In genomic region chr2:186437719-186438118, GRCh38 we compare ENCODE assay signal across 15 cellular contexts. TPM values are rescaled to one million over a fixed set of nuclear protein-coding genes. Genes with fewer than 3 reads are reported as not detected.
DNase-seq lines count a peak whose midpoint lies in the region; ATAC-seq, FAIRE-seq and TF ChIP-seq lines count a peak whose summit lies in the region.
"Had no signal": no experiment of that assay in that cellular context is flagged by ENCODE, and none has a peak within 500 bp of the region (broad histone marks: within the 10 kb centered on the region; RNA-seq: fewer than 3 reads in every experiment).

No MANE protein-coding gene starts in this region.

- RAD21 ChIA-PET in GM12878 (lab: Charles Lee; ENCODE audit: unreplicated experiment) = no interaction called here

- CTCF ChIA-PET in GM12878 (lab: Yijun Ruan, JAX) = no interaction called here

- H3K9me3 ChIP-seq in GM12878 (replicated peaks; ENCODE audit: control insufficient read depth, insufficient read depth, low read length) = peaks cover 2% of the 10 kb centered on the region; the same call in 1 of the 3 replicates
- no peaks in the 10 kb centered on the region for H3K9me3 ChIP-seq in tibial nerve

- no peak overlapping the region for H3K9ac ChIP-seq in GM12878 (ENCODE audit: control insufficient read depth, insufficient read depth, low read length)
- H3K9ac ChIP-seq: BLaER1 had no signal

- no peaks in the 10 kb centered on the region for H3K27me3 ChIP-seq in GM12878 (replicated peaks in 1 of 2; ENCODE audit: control insufficient read depth in 2 of 2, insufficient read depth in 2 of 2, low read length in 1 of 2)
- no peaks in the 10 kb centered on the region for H3K27me3 ChIP-seq in tibial nerve
- H3K27me3 ChIP-seq: BLaER1 had no signal

- DNase-seq in DMS53 (lab: John Stamatoyannopoulos, UW) (peak; percentile 42), DMS53 treated with DMSO at 0.1 percent for 48 hours (lab: John Stamatoyannopoulos, UW; ENCODE audit: unreplicated experiment) (no peak), GM12878 (ENCODE audit: low read depth, low spot score) (no peak), DMS 273 (lab: John Stamatoyannopoulos, UW; ENCODE audit: unreplicated experiment) (no peak), tibial nerve (ENCODE audit: low spot score in 2 of 2) (no peak)
- DNase-seq: CD4-positive, alpha-beta memory T cell; H9 had no signal

- no peak overlapping the region for H2AFZ ChIP-seq in GM12878 (ENCODE audit: control insufficient read depth, low read depth, low read length)

- BruUV-seq in GM12878 (replicated peaks; lab: Mats Ljungman, UMichigan) = no TSS peak

- in situ Hi-C loops in GM12878 (cut with MboI) = no loop called here

- no peak overlapping the region for H3K4me3 ChIP-seq in GM12878
- H3K4me3 ChIP-seq in tibial nerve = no peak overlapping the region
- H3K4me3 ChIP-seq: BLaER1 had no signal

- H3K27ac ChIP-seq in GM12878 (ENCODE audit: control insufficient read depth, insufficient read depth) = no peak overlapping the region
- no peak overlapping the region for H3K27ac ChIP-seq in tibial nerve
- H3K27ac ChIP-seq: 22Rv1, BLaER1 had no signal

- TF ChIP-seq CTCF in GM12878 (IDR thresholded peaks at IDR 0.05 in 2 of 3, conservative IDR thresholded peaks at IDR 0.05 in 1 of 3; ENCODE audit: control insufficient read depth in 2 of 3, extremely low read depth in 1 of 3, insufficient read depth in 1 of 3, low read depth in 3 of 3, low read length in 3 of 3) (no peak), tibial nerve (IDR thresholded peaks at IDR 0.05) (no peak)

- H3K4me1 ChIP-seq in GM12878 (ENCODE audit: control insufficient read depth, insufficient read depth, low read length) (no peaks in the 10 kb centered on the region), tibial nerve (no peaks in the 10 kb centered on the region)
- H3K4me1 ChIP-seq: BLaER1 had no signal

- no peak overlapping the region for H3K4me2 ChIP-seq in GM12878 (ENCODE audit: control insufficient read depth, insufficient read depth)
- H3K4me2 ChIP-seq: BLaER1 had no signal

- no peaks in the 10 kb centered on the region for H3K79me2 ChIP-seq in GM12878 (ENCODE audit: control insufficient read depth, insufficient read depth, low read length)

- peaks cover 0 to 1% of the 10 kb centered on the region in 2 experiments; a peak in 1 of 4 replicates for H3K36me3 ChIP-seq in GM12878 (ENCODE audit: control insufficient read depth in 2 of 2, insufficient read depth in 2 of 2, low read length in 1 of 2)
- peaks cover 0 to 45% (median 3%) of the 10 kb centered on the region in 3 donors for H3K36me3 ChIP-seq in tibial nerve

- POLR2A ChIA-PET in GM12878 (lab: Charles Lee) = no interaction called here

- TF ChIP-seq EP300 in GM12878 (IDR thresholded peaks at IDR 0.05; ENCODE audit: borderline replicate concordance in 1 of 2, control insufficient read depth in 1 of 2, low read depth in 2 of 2, low read length in 2 of 2) (no peak), tibial nerve (IDR thresholded peaks at IDR 0.05) (no peak)

- FAIRE-seq in GM12878 (lab: Jason Lieb, UNC) = no peak
- FAIRE-seq: G401.6, GM12892, H1, HTR-8/SVneo had no signal

- 94% methylated on average over 6 of the region's 6 CpGs for WGBS in GM12878 (ENCODE audit: insufficient coverage, insufficient replicate concordance, low lambda C conversion rate, missing lambda C conversion rate)
- WGBS in tibial nerve, 2 donors = 88 to 95% methylated on average over 6 of the region's 6 CpGs

- TF ChIP-seq POLR2A in GM12878 (IDR thresholded peaks at IDR 0.05; ENCODE audit: low read depth, low read length) (no peak), tibial nerve (IDR thresholded peaks at IDR 0.05) (no peak)

- no peak for ATAC-seq in GM12878
- ATAC-seq in esophagus mucosa = peak; percentile 65
- ATAC-seq in GM21515 (IDR thresholded peaks at IDR 0.05; ENCODE audit: unreplicated experiment) = no peak

- no peaks in the 10 kb centered on the region for H4K20me1 ChIP-seq in GM12878 (ENCODE audit: control insufficient read depth, insufficient read depth)
- H4K20me1 ChIP-seq: BLaER1 had no signal

- SMC1A ChIA-PET in GM12878 (lab: Charles Lee; ENCODE audit: uncharacterized antibody, unreplicated experiment) = no interaction called here

- no peak for TF ChIP-seq RAD21 in GM12878 (IDR thresholded peaks at IDR 0.05; ENCODE audit: insufficient read depth, low read depth, low read length)

- intact Hi-C loops in GM12878 (cut with micrococcal nuclease; ENCODE audit: unreplicated experiment) = no loop called here

TF ChIP-seq in GM12878, 131 proteins besides CTCF, POLR2A, EP300 and RAD21:
- TF ChIP-seq BMI1 (IDR thresholded peaks at IDR 0.05; ENCODE audit: borderline replicate concordance) (no peak), CEBPZ (IDR thresholded peaks at IDR 0.05; ENCODE audit: low read depth, low read length) (peak; percentile 40; the same call in 1 of the 2 replicates)

RNA-seq across cellular contexts. Expression of gene ZC3H15, which starts 48.3 kb away (rescaled TPM):
- total RNA-seq in GM12878 (2013; cell fraction: nucleolus; rRNA removed) = 77.2 and 90.4 TPM in 2 replicates
- 51.5 and 58.4 TPM in 2 replicates for total RNA-seq in GM12878 (2014; rRNA removed)
- total RNA-seq in GM12878 (2014; rRNA removed; fragmentation: Illumina TruSeq; extraction: Trizol) = 122 and 123 TPM in 2 replicates
- 71.3 and 72.4 TPM in 2 replicates for total RNA-seq in GM12878 (2021)
- polyA plus RNA-seq in GM12878 (2011; ENCODE audit: low read depth) = 58.5 TPM
- 128 and 193 TPM in 2 replicates for polyA plus RNA-seq in GM12878 (2011; rRNA removed)
- 37.1 and 45.1 TPM in 2 replicates for polyA plus RNA-seq in GM12878 (2011; cell fraction: cytosol; rRNA removed)
- 61.2 and 70.1 TPM in 2 replicates for polyA plus RNA-seq in GM12878 (2011; cell fraction: nucleus; rRNA removed)
- polyA plus RNA-seq in GM12878 (2012) = 66.6 and 76.4 TPM in 2 replicates
- polyA plus RNA-seq in GM12878 (2014; fragmentation: Illumina TruSeq; extraction: Trizol) = 152 and 199 TPM in 2 replicates
- polyA plus RNA-seq in GM12878 (2014; fragmentation: Nextera tagmentation; extraction: Ambion mirVana) = 100 to 1,000 TPM; 115 to 122 TPM
- polyA plus RNA-seq in GM12878 (2014; rRNA removed) = 62.2 and 74.5 TPM in 2 replicates
- 100 to 1,000 TPM; 131 TPM for polyA plus RNA-seq in GM12878 (2016; fragmentation: Nextera tagmentation; extraction: Ambion mirVana)
- polyA minus RNA-seq in GM12878 (2011; rRNA and poly(A)+ RNA removed) = 44.8 and 74.0 TPM in 2 replicates
- 37.6 and 38.5 TPM in 2 replicates for polyA minus RNA-seq in GM12878 (2011; cell fraction: cytosol; rRNA and poly(A)+ RNA removed)
- 20.3 and 34.5 TPM in 2 replicates for polyA minus RNA-seq in GM12878 (2011; cell fraction: nucleus; rRNA and poly(A)+ RNA removed)
- 37.2 TPM for total RNA-seq in esophagus mucosa
- total RNA-seq in tibial nerve = 10 to 100 TPM; 45.7 to 50.7 (median 48.4) TPM
